In the genomic region with DNA sequence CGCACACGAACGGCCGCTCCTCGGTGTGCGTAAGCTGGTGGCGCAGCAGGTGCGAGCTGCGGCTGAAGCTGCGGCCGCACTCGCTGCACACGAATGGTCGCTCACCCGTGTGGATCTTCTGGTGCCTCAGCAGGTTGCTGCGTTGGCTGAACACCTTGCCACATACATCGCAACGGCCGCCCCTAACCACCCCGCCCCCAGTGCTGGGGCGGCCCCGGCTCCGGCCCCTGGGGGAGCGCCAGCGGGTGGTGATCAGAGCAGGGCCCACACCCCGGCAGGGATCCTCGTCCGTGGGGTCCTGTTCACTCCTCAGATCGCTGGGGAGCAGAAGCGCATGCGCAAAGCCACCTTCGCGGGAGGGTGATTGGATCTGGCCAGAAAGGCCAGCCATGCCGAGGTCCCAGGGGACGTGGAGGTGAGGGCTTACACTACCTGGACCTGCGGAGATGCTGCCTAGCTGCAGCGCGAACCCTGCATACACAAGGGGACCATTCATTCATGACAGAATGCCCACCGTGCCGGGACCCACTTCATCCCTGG, we compare ENCODE assay signal across 9 cellular contexts. TPM values are rescaled to one million over a fixed set of nuclear protein-coding genes. Genes with fewer than 3 reads are reported as not detected.
DNase-seq lines count a peak whose midpoint lies in the region; ATAC-seq, FAIRE-seq and TF ChIP-seq lines count a peak whose summit lies in the region.
"Had no signal": no experiment of that assay in that cellular context is flagged by ENCODE, and none has a peak within 500 bp of the region (broad histone marks: within the 10 kb centered on the region; RNA-seq: fewer than 3 reads in every experiment).

No MANE protein-coding gene starts in this region.

- CTCF ChIA-PET in activated CD8-positive, alpha-beta T cell treated with anti-CD3 and anti-CD28 coated beads for 36 hours (lab: Charles Lee), result interaction anchor here (1.3 to 2.7 kb wide), 5 partner anchors 9 to 49 kb away, joined by 3 to 8 read pairs (median 4); partner anchors contain the start of gene ZBTB45

- H4K20me1 ChIP-seq in smooth muscle cell (ENCODE audit: low read depth), result peaks cover 6% of the 10 kb centered on the region

- H3K36me3 Mint-ChIP-seq in activated CD8-positive, alpha-beta T cell treated with anti-CD3 and anti-CD28 coated beads for 36 hours (ENCODE audit: low read depth), result peaks cover 30% of the 10 kb centered on the region

- H3K4me1 ChIP-seq in right cardiac atrium (ENCODE audit: control insufficient read depth, insufficient read depth, low read length) (peaks cover 10% of the 10 kb centered on the region), smooth muscle cell (ENCODE audit: low read depth) (peaks cover 6% of the 10 kb centered on the region)

- POLR2A ChIA-PET in activated CD8-positive, alpha-beta T cell treated with anti-CD3 and anti-CD28 coated beads for 36 hours (lab: Charles Lee), result interaction anchor here (1.3 to 5.1 kb wide), 8 partner anchors 8 to 46 kb away, joined by 5 to 35 read pairs (median 16); partner anchors contain the start of genes CHMP2A, MZF1, TRIM28 and ZBTB45

- no peaks in the 10 kb centered on the region for H3K79me2 ChIP-seq in smooth muscle cell (ENCODE audit: low read depth)

- H3K9me3 Mint-ChIP-seq in activated CD8-positive, alpha-beta T cell treated with anti-CD3 and anti-CD28 coated beads for 36 hours, result no peaks in the 10 kb centered on the region

- no peak overlapping the region for H3K4me3 ChIP-seq in right cardiac atrium (ENCODE audit: low read length)
- peak overlapping the region; percentile 21 for H3K4me3 ChIP-seq in smooth muscle cell

- peaks cover 34% of the 10 kb centered on the region for H3K4me1 Mint-ChIP-seq in activated CD8-positive, alpha-beta T cell treated with anti-CD3 and anti-CD28 coated beads for 36 hours (ENCODE audit: low read depth)

- H3K27me3 Mint-ChIP-seq in activated CD8-positive, alpha-beta T cell treated with anti-CD3 and anti-CD28 coated beads for 36 hours, result no peaks in the 10 kb centered on the region

- H3K4me3 Mint-ChIP-seq in activated CD8-positive, alpha-beta T cell treated with anti-CD3 and anti-CD28 coated beads for 36 hours, result peak overlapping the region; percentile 98

- no peak overlapping the region for H3K9ac ChIP-seq in smooth muscle cell (ENCODE audit: low read depth)

- peak; percentile 88 for FAIRE-seq in GM12891 (lab: Jason Lieb, UNC)

- intact Hi-C loops in activated CD8-positive, alpha-beta T cell treated with anti-CD3 and anti-CD28 coated beads for 36 hours (cut with micrococcal nuclease), result no loop called here
- intact Hi-C loops in right cardiac atrium (cut with DNase I), result no loop called here

- no peak overlapping the region for H2AFZ ChIP-seq in smooth muscle cell (ENCODE audit: low read depth)

- DNase-seq in GM12891 (ENCODE audit: insufficient read length, low spot score) (no peak), right cardiac atrium (peak in 2 of 3 donors; percentile 72 to 80), smooth muscle cell (lab: John Stamatoyannopoulos, UW; ENCODE audit: unreplicated experiment) (no peak), islet precursor cell (no peak)
- DNase-seq in activated CD8-positive, alpha-beta T cell treated with anti-CD3 and anti-CD28 coated beads for 36 hours, result peak; percentile 48
- DNase-seq: effector CD8-positive, alpha-beta T cell had no signal

- 5% methylated on average over 40 of the region's 40 CpGs for WGBS in right cardiac atrium
- WGBS in smooth muscle cell (ENCODE audit: low lambda C conversion rate), result 57% methylated on average over 34 of the region's 40 CpGs

- no peak for TF ChIP-seq POLR2A in GM12891 (IDR thresholded peaks at IDR 0.05; ENCODE audit: low read depth, low read length)

- H3K9me3 ChIP-seq in right cardiac atrium (ENCODE audit: control insufficient read depth, low read length) (no peaks in the 10 kb centered on the region), smooth muscle cell (replicated peaks; ENCODE audit: low read depth) (no peaks in the 10 kb centered on the region)

- ATAC-seq in activated CD8-positive, alpha-beta T cell treated with anti-CD3 and anti-CD28 coated beads for 36 hours, result no peak
- no peak for ATAC-seq in right cardiac atrium
- no peak for ATAC-seq in GM19324 (IDR thresholded peaks at IDR 0.05; ENCODE audit: low FRiP score, unreplicated experiment)
- no peak for ATAC-seq in GM21526 (IDR thresholded peaks at IDR 0.05; ENCODE audit: low FRiP score, unreplicated experiment)
- ATAC-seq in GM21619 (IDR thresholded peaks at IDR 0.05; ENCODE audit: unreplicated experiment), result no peak

- H3K36me3 ChIP-seq in smooth muscle cell (ENCODE audit: low read depth), result no peaks in the 10 kb centered on the region

- H3K27ac ChIP-seq in right cardiac atrium (ENCODE audit: low read length) (no peak overlapping the region), smooth muscle cell (ENCODE audit: low read depth) (no peak overlapping the region)

- H3F3A ChIP-seq in smooth muscle cell (ENCODE audit: low read depth), result peaks cover 10% of the 10 kb centered on the region

- no peak for TF ChIP-seq CTCF in activated CD8-positive, alpha-beta T cell treated with anti-CD3 and anti-CD28 coated beads for 36 hours (IDR thresholded peaks at IDR 0.05)
- TF ChIP-seq CTCF in smooth muscle cell (IDR thresholded peaks at IDR 0.05; ENCODE audit: borderline replicate concordance, insufficient read depth, poor library complexity, severe bottlenecking), result no peak

- peak overlapping the region; percentile 78 for H3K27ac Mint-ChIP-seq in activated CD8-positive, alpha-beta T cell treated with anti-CD3 and anti-CD28 coated beads for 36 hours

- no peaks in the 10 kb centered on the region for H3K27me3 ChIP-seq in right cardiac atrium (ENCODE audit: control insufficient read depth, insufficient read depth)
- no peaks in the 10 kb centered on the region for H3K27me3 ChIP-seq in smooth muscle cell (ENCODE audit: low read depth)

- peak overlapping the region; percentile 77 for H3K4me2 ChIP-seq in smooth muscle cell

TF ChIP-seq in GM12891, 5 proteins besides CTCF, POLR2A, EP300 and RAD21:
- TF ChIP-seq SPI1 (IDR thresholded peaks at IDR 0.05; ENCODE audit: low read depth, low read length) (no peak), POU2F2 (IDR thresholded peaks at IDR 0.05; ENCODE audit: low read depth, low read length) (no peak; the same call in 1 of the 2 replicates), POLR2AphosphoS5 (IDR thresholded peaks at IDR 0.05; ENCODE audit: low read depth, low read length) (no peak), PAX5 (IDR thresholded peaks at IDR 0.05; ENCODE audit: insufficient read depth, low read length, severe bottlenecking) (no peak), TAF1 (IDR thresholded peaks at IDR 0.05; ENCODE audit: low read depth, low read length) (no peak)

RNA-seq across cellular contexts. Expression of gene UBE2M, which starts 4.7 kb away (rescaled TPM):
- polyA plus RNA-seq in GM12891 (2012; ENCODE audit: low read depth, missing spikeins), result 61.5 TPM
- 100 to 1,000 TPM; 107 to 114 TPM for total RNA-seq in activated CD8-positive, alpha-beta T cell treated with anti-CD3 and anti-CD28 coated beads for 36 hours
- total RNA-seq in right cardiac atrium (100 to 1,000 TPM; 117 to 137 (median 123) TPM), smooth muscle cell (30.7 and 45.9 TPM in 2 replicates)
- polyA plus RNA-seq in right cardiac atrium (92.7 TPM), smooth muscle cell (118 and 126 TPM in 2 replicates)

RNA-seq across cellular contexts. Expression of gene CHMP2A, which starts 8.2 kb away (rescaled TPM):
- 146 TPM for polyA plus RNA-seq in GM12891 (2012; ENCODE audit: low read depth, missing spikeins)
- total RNA-seq in activated CD8-positive, alpha-beta T cell treated with anti-CD3 and anti-CD28 coated beads for 36 hours, result 10 to 100 TPM; 88.3 to 90.0 TPM
- total RNA-seq in right cardiac atrium, result 100 to 1,000 TPM; 106 to 116 (median 114) TPM
- 196 TPM for polyA plus RNA-seq in right cardiac atrium
- 132 and 153 TPM in 2 replicates for total RNA-seq in smooth muscle cell
- 213 and 228 TPM in 2 replicates for polyA plus RNA-seq in smooth muscle cell

RNA-seq across cellular contexts. Expression of gene MZF1, which starts 10.0 kb away (rescaled TPM):
- 7.4 TPM for polyA plus RNA-seq in GM12891 (2012; ENCODE audit: low read depth, missing spikeins)
- 10 to 100 TPM; 12.1 to 13.4 TPM for total RNA-seq in activated CD8-positive, alpha-beta T cell treated with anti-CD3 and anti-CD28 coated beads for 36 hours
- total RNA-seq in right cardiac atrium (10 to 100 TPM; 10.1 to 15.6 (median 12.8) TPM), smooth muscle cell (12.2 and 18.7 TPM in 2 replicates)
- polyA plus RNA-seq in right cardiac atrium (12.0 TPM), smooth muscle cell (10.2 and 18.5 TPM in 2 replicates)

RNA-seq across cellular contexts. Expression of gene TRIM28, which starts 19.2 kb away (rescaled TPM):
- polyA plus RNA-seq in GM12891 (2012; ENCODE audit: low read depth, missing spikeins), result 367 TPM
- total RNA-seq in activated CD8-positive, alpha-beta T cell treated with anti-CD3 and anti-CD28 coated beads for 36 hours, result 100 to 1,000 TPM; 527 to 550 TPM
- total RNA-seq in right cardiac atrium, result 100 to 1,000 TPM; 139 to 161 (median 148) TPM
- polyA plus RNA-seq in right cardiac atrium, result 98.7 TPM
- 144 and 148 TPM in 2 replicates for total RNA-seq in smooth muscle cell
- 178 and 193 TPM in 2 replicates for polyA plus RNA-seq in smooth muscle cell

RNA-seq across cellular contexts. Expression of gene ZBTB45, which starts 43.5 kb away (rescaled TPM):
- polyA plus RNA-seq in GM12891 (2012; ENCODE audit: low read depth, missing spikeins), result 6.1 TPM
- 1 to 10 TPM; 7.4 to 7.9 TPM for total RNA-seq in activated CD8-positive, alpha-beta T cell treated with anti-CD3 and anti-CD28 coated beads for 36 hours
- 10 to 100 TPM in 3 of 4 donors, 1 to 10 TPM in 1; 9.9 to 13.1 (median 11.1) TPM for total RNA-seq in right cardiac atrium
- polyA plus RNA-seq in right cardiac atrium, result 7.0 TPM
- 5.1 and 8.7 TPM in 2 replicates for total RNA-seq in smooth muscle cell
- polyA plus RNA-seq in smooth muscle cell, result 23.7 and 25.1 TPM in 2 replicates

Comparison
In these comparisons a context has a peak if more than half of its experiments do, and no peak if none do; other contexts are left out.
1. DNase-seq: peak in activated CD8-positive, alpha-beta T cell treated with anti-CD3 and anti-CD28 coated beads for 36 hours (single experiment) and right cardiac atrium (2 of 3); none in GM12891 (single experiment), smooth muscle cell (single experiment) and islet precursor cell (single experiment).